Comparison of ENCODE assay signal across 12 cellular contexts in the genomic region with DNA sequence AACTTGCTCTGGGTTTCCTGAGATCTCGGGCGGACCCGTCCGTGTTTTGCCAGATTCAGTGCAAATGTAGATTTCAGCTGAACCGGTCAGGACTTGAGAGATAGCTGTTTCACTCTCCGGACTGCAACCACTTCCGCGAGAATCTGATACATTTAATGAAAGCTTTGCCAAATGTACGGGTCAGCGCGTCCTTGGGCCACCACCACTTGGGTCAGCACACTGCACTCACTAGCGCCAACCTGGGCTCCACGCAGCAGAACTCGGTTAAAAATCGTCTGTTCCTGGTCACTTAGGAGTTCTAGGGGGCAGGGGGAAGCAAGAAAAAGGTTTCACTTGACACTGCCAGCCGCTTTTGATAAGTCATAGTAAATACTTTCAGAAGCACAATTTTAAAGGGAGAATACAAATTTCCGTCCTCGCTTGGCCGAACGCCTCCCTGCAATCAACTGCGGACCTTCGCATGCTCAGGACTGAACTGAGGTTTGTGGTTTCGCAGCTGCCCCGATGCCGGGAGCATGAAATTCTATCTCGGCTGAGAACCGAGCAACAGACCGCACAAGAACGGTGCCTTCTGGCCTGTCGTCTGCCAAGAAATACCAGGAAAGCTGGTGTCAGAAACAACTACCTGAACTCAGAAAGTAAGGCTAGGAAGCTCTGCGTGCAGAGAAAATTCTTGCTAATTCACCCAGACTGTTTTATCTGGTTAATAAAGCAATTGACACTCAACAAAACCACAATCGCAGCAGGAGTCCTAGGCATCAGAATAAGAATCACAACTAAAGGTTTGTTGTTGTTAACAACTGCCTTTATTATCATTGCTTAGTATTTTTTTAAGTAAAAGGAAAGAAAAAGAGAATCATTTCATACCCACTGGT. TPM values are rescaled to one million over a fixed set of nuclear protein-coding genes. Genes with fewer than 3 reads are reported as not detected.
DNase-seq lines count a peak whose midpoint lies in the region; ATAC-seq and TF ChIP-seq lines count a peak whose summit lies in the region.
"Had no signal": no experiment of that assay in that cellular context is flagged by ENCODE, and none has a peak within 500 bp of the region (broad histone marks: within the 10 kb centered on the region; RNA-seq: fewer than 3 reads in every experiment).

No MANE protein-coding gene starts in this region.

- H4K20me1 ChIP-seq in smooth muscle cell (ENCODE audit: low read depth) = no peaks in the 10 kb centered on the region

- no peaks in the 10 kb centered on the region for H3K9me3 ChIP-seq in smooth muscle cell (replicated peaks; ENCODE audit: low read depth)
- H3K9me3 ChIP-seq: upper lobe of right lung had no signal

- peak overlapping the region; percentile 91 for H3K4me2 ChIP-seq in smooth muscle cell

- no peaks in the 10 kb centered on the region for H3K36me3 ChIP-seq in smooth muscle cell (ENCODE audit: low read depth)
- H3K36me3 ChIP-seq: upper lobe of right lung had no signal

- no peak overlapping the region for H3K27ac ChIP-seq in smooth muscle cell (ENCODE audit: low read depth)
- H3K27ac ChIP-seq: skin epidermis, upper lobe of right lung had no signal

- H3K4me1 ChIP-seq in smooth muscle cell (ENCODE audit: low read depth) = peaks cover 29% of the 10 kb centered on the region

- H3K4me1 Mint-ChIP-seq in stimulated activated naive CD8-positive, alpha-beta T cell treated with anti-CD3 and anti-CD28 coated beads, Interleukin-15, amount 100 ng/mL, for 72 hours = peaks cover 39% of the 10 kb centered on the region

- no peak for DNase-seq in HFF-Myc (ENCODE audit: extremely low read depth, low read depth)
- DNase-seq in RPMI8226 = peak; percentile 36
- no peak for DNase-seq in smooth muscle cell (lab: John Stamatoyannopoulos, UW; ENCODE audit: unreplicated experiment)
- DNase-seq in NCI-H128 (lab: John Stamatoyannopoulos, UW; ENCODE audit: unreplicated experiment) = no peak
- DNase-seq in stimulated activated naive CD8-positive, alpha-beta T cell treated with anti-CD3 and anti-CD28 coated beads, Interleukin-15, amount 100 ng/mL, for 72 hours = no peak
- DNase-seq in dermis blood vessel endothelial cell = no peak
- DNase-seq: activated gamma-delta T cell treated with Interleukin-2 at 50 U/mL for 16 hours, T-helper 17 cell, upper lobe of right lung had no signal

- 2% methylated on average over 32 of the region's 32 CpGs for WGBS in smooth muscle cell (ENCODE audit: low lambda C conversion rate)

- no peak overlapping the region for H3K9ac ChIP-seq in smooth muscle cell (ENCODE audit: low read depth)

- peak overlapping the region; percentile 78 for H2AFZ ChIP-seq in smooth muscle cell (ENCODE audit: low read depth)

- peaks cover 73% of the 10 kb centered on the region for H3K27me3 ChIP-seq in smooth muscle cell (ENCODE audit: low read depth)

- no peaks in the 10 kb centered on the region for H3K79me2 ChIP-seq in smooth muscle cell (ENCODE audit: low read depth)

- no peak overlapping the region for H3K27ac Mint-ChIP-seq in stimulated activated naive CD8-positive, alpha-beta T cell treated with anti-CD3 and anti-CD28 coated beads, Interleukin-15, amount 100 ng/mL, for 72 hours
- H3K27ac Mint-ChIP-seq: T-helper 17 cell had no signal

- H3K4me3 ChIP-seq in HFF-Myc (replicated peaks; ENCODE audit: low read depth, low read length) = peak overlapping the region; percentile 38
- peak overlapping the region; percentile 35 for H3K4me3 ChIP-seq in iPS-11a (ENCODE audit: low read depth, low read length)
- peak overlapping the region; percentile 52 for H3K4me3 ChIP-seq in smooth muscle cell
- H3K4me3 ChIP-seq: skin epidermis, upper lobe of right lung had no signal

- peaks cover 4 to 6% of the 10 kb centered on the region in 2 donors for H3K9me3 Mint-ChIP-seq in stimulated activated naive CD8-positive, alpha-beta T cell treated with anti-CD3 and anti-CD28 coated beads, Interleukin-15, amount 100 ng/mL, for 72 hours

- no peak overlapping the region for H3K4me3 Mint-ChIP-seq in stimulated activated naive CD8-positive, alpha-beta T cell treated with anti-CD3 and anti-CD28 coated beads, Interleukin-15, amount 100 ng/mL, for 72 hours
- H3K4me3 Mint-ChIP-seq: T-helper 17 cell had no signal

- peaks cover 90% of the 10 kb centered on the region for H3K27me3 Mint-ChIP-seq in stimulated activated naive CD8-positive, alpha-beta T cell treated with anti-CD3 and anti-CD28 coated beads, Interleukin-15, amount 100 ng/mL, for 72 hours

- H3F3A ChIP-seq in smooth muscle cell (ENCODE audit: low read depth) = no peaks in the 10 kb centered on the region

- TF ChIP-seq CTCF in HFF-Myc (IDR thresholded peaks at IDR 0.05; ENCODE audit: low read depth, low read length, missing control alignments) (no peak), smooth muscle cell (IDR thresholded peaks at IDR 0.05; ENCODE audit: borderline replicate concordance, insufficient read depth, poor library complexity, severe bottlenecking) (no peak)

- no peak for ATAC-seq in stimulated activated naive CD8-positive, alpha-beta T cell treated with anti-CD3 and anti-CD28 coated beads, Interleukin-15, amount 100 ng/mL, for 72 hours
- no peak for ATAC-seq in GM21723 (IDR thresholded peaks at IDR 0.05; ENCODE audit: unreplicated experiment)
- ATAC-seq: T-helper 17 cell, upper lobe of right lung had no signal

RNA-seq across cellular contexts. Expression of gene ISL1, which starts 4.2 kb away (rescaled TPM):
- total RNA-seq in smooth muscle cell (6.7 and 16.0 TPM in 2 replicates), dermis blood vessel endothelial cell (not detected in 2 replicates)
- 3.6 and 17.3 TPM in 2 replicates for polyA plus RNA-seq in smooth muscle cell
- total RNA-seq: T-helper 17 cell, upper lobe of right lung had no signal
